In genomic region chr4:88158360-88159136, GRCh38 we compare ENCODE assay signal across 8 cellular contexts. TPM values are rescaled to one million over a fixed set of nuclear protein-coding genes. Genes with fewer than 3 reads are reported as not detected.
DNase-seq lines count a peak whose midpoint lies in the region; ATAC-seq and TF ChIP-seq lines count a peak whose summit lies in the region.

Gene ABCG2 (minus strand): TSS chr4:88158639. CDS start chr4:88139995, 18,644 bp downstream.

- H3K27ac ChIP-seq in body of pancreas: no peak within 1 kb of the TSS
- no peak within 1 kb of the TSS for H3K27ac ChIP-seq in iPS-20b (ENCODE audit: low read length)
- peak within 1 kb of the TSS in 14 of 21 experiments; percentile 11 to 64 (median 38) for H3K27ac ChIP-seq in skin epidermis

- H3K27me3 Mint-ChIP-seq in T-helper 1 cell treated with Interleukin-12 subunit alpha and Interleukin-12 subunit beta and Interleukin-4 antibody, amounts not matched to agents 30 μg/mL and 1 μg/mL, for 36 hours (ENCODE audit: low read depth): peaks cover 20% of the 10 kb centered on the region

- DNase-seq in activated CD4-positive, CD25-positive, alpha-beta regulatory T cell treated with anti-CD3 and anti-CD28 coated beads, Interleukin-2, amount 50 U/mL, for 16 hours (ENCODE audit: low read depth, low spot score): peak; percentile 0
- no peak for DNase-seq in activated CD4-positive, CD25-positive, alpha-beta regulatory T cell (lab: John Stamatoyannopoulos, UW)
- peak in 3 of 4 donors; percentile 4 to 14 (median 12) for DNase-seq in body of pancreas
- DNase-seq in NCI-H1694 (lab: John Stamatoyannopoulos, UW): no peak

- intact Hi-C loops in body of pancreas (cut with DNase I): no loop called here

- H3K9me3 ChIP-seq in body of pancreas (no peaks in the 10 kb centered on the region), iPS-20b (ENCODE audit: insufficient read depth, low read depth, low read length) (no peaks in the 10 kb centered on the region)

- H3K36me3 ChIP-seq in body of pancreas (replicated peaks in 1 of 2; ENCODE audit: insufficient read depth in 1 of 2, low read depth in 2 of 2) (no peaks in the 10 kb centered on the region), iPS-20b (ENCODE audit: insufficient read depth, low read depth, low read length) (no peaks in the 10 kb centered on the region)

- H3K4me3 Mint-ChIP-seq in T-helper 1 cell treated with Interleukin-12 subunit alpha and Interleukin-12 subunit beta and Interleukin-4 antibody, amounts not matched to agents 30 μg/mL and 1 μg/mL, for 36 hours: peak within 1 kb of the TSS; percentile 73

- 3 to 9% methylated on average over 16 to 48 of the region's 71 CpGs for WGBS in body of pancreas, 2 donors

- no peak for TF ChIP-seq POLR2A in body of pancreas (IDR thresholded peaks at IDR 0.05)

- peaks cover 8% of the 10 kb centered on the region for H3K4me1 Mint-ChIP-seq in T-helper 1 cell treated with Interleukin-12 subunit alpha and Interleukin-12 subunit beta and Interleukin-4 antibody, amounts not matched to agents 30 μg/mL and 1 μg/mL, for 36 hours (ENCODE audit: low read depth)

- no peak within 1 kb of the TSS for H3K27ac Mint-ChIP-seq in T-helper 1 cell treated with Interleukin-12 subunit alpha and Interleukin-12 subunit beta and Interleukin-4 antibody, amounts not matched to agents 30 μg/mL and 1 μg/mL, for 36 hours

- H3K27me3 ChIP-seq in body of pancreas (no peaks in the 10 kb centered on the region), iPS-20b (ENCODE audit: insufficient read depth, low read length) (peaks cover 38% of the 10 kb centered on the region)

- peak; percentile 84 for ATAC-seq in HG03025 (IDR thresholded peaks at IDR 0.05; ENCODE audit: low FRiP score, unreplicated experiment)
- peak; percentile 30 for ATAC-seq in body of pancreas

- H3K36me3 Mint-ChIP-seq in T-helper 1 cell treated with Interleukin-12 subunit alpha and Interleukin-12 subunit beta and Interleukin-4 antibody, amounts not matched to agents 30 μg/mL and 1 μg/mL, for 36 hours (ENCODE audit: low read depth): no peaks in the 10 kb centered on the region

- H3K9ac ChIP-seq in iPS-20b (ENCODE audit: low read depth, low read length): peak within 1 kb of the TSS; percentile 45; the same call in 1 of the 2 replicates

- H3K9me3 Mint-ChIP-seq in T-helper 1 cell treated with Interleukin-12 subunit alpha and Interleukin-12 subunit beta and Interleukin-4 antibody, amounts not matched to agents 30 μg/mL and 1 μg/mL, for 36 hours: no peaks in the 10 kb centered on the region

- TF ChIP-seq CTCF in body of pancreas (IDR thresholded peaks at IDR 0.05): no peak

- H3K4me3 ChIP-seq in body of pancreas (peak within 1 kb of the TSS; percentile 4 to 39), iPS-20b (ENCODE audit: low read length) (peak within 1 kb of the TSS; percentile 80), skin epidermis (peak within 1 kb of the TSS; percentile 37 to 65 (median 47))

- H3K4me1 ChIP-seq in body of pancreas (peaks cover 10% of the 10 kb centered on the region), iPS-20b (ENCODE audit: insufficient read depth, low read length) (peaks cover 21% of the 10 kb centered on the region)

RNA-seq across cellular contexts. Expression of gene ABCG2, which starts in this region (rescaled TPM):
- total RNA-seq in body of pancreas: 1 to 10 TPM in 1 of 2 donors, under 1 TPM in 1; 0.66 to 2.1 TPM

Comparison
In these comparisons a context has a peak if more than half of its experiments do, and no peak if none do; other contexts are left out.
1. DNase-seq: peak in activated CD4-positive, CD25-positive, alpha-beta regulatory T cell treated with anti-CD3 and anti-CD28 coated beads, Interleukin-2, amount 50 U/mL, for 16 hours (single experiment) and body of pancreas (3 of 4); none in activated CD4-positive, CD25-positive, alpha-beta regulatory T cell (0 of 4) and NCI-H1694 (single experiment).
2. H3K27ac ChIP-seq: peak in skin epidermis (14 of 21); none in body of pancreas (0 of 4) and iPS-20b (single experiment).
3. H3K4me3 ChIP-seq: peak in every context shown above with its lines; median percentile 80 in iPS-20b; 47 in skin epidermis; 22 in body of pancreas.